ENCODE assay signal across 8 cellular contexts in the genomic region with DNA sequence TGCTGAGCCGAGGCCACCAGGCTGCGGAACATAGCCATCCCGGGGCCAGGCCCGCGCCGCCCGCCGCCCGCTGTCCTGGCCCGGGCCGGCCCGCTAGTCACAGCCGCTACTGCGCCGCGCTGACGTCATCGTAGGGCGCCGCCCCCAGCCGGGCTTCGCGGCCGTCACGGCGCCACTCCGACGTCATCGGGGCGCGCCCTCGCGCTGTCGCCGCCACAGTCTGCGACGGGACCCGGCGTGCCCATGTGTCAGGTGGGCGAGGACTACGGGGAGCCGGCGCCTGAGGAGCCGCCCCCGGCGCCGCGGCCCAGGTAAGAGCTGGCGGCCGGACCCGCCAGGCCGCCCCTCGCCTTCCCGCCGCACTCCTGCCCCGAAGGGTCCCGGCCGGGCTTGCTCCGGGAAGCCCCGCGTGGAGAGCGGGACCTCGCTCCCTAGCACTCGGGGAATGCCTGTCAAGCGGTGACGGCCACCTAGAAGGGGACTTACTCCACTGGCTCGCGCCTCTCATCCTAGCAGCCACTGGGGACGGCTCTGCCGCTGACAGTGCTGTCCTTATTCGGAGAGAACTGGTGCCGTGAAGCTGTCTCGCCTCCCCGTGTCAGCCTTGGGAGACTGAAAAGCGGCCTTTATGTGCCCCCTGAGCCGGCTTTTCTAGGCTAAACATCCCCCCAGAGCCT. TPM values are rescaled to one million over a fixed set of nuclear protein-coding genes. Genes with fewer than 3 reads are reported as not detected.
DNase-seq lines count a peak whose midpoint lies in the region; ATAC-seq and TF ChIP-seq lines count a peak whose summit lies in the region.

A gene (plus strand): TSS at position 216 of the 677 bp plus-strand sequence. CDS start 28 bp downstream, at position 244.
A gene with protein sequence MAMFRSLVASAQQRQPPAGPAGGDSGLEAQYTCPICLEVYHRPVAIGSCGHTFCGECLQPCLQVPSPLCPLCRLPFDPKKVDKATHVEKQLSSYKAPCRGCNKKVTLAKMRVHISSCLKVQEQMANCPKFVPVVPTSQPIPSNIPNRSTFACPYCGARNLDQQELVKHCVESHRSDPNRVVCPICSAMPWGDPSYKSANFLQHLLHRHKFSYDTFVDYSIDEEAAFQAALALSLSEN (minus strand): TSS at position 121 of the 677 bp plus-strand sequence. CDS start 83 bp downstream, at position 38.

- no peaks in the 10 kb centered on the region for H3K9me3 ChIP-seq in MM.1S (replicated peaks; ENCODE audit: insufficient read depth, low read length)
- H3K9me3 ChIP-seq in parathyroid adenoma (ENCODE audit: control insufficient read depth, low read length) = no peaks in the 10 kb centered on the region
- no peaks in the 10 kb centered on the region for H3K9me3 ChIP-seq in tibial nerve

- TF ChIP-seq EP300 in tibial nerve (IDR thresholded peaks at IDR 0.05) = peak; percentile 27 to 91

- H4K20me1 ChIP-seq in MM.1S (ENCODE audit: insufficient read depth, low read length) = no peaks in the 10 kb centered on the region

- intact Hi-C loops in Right ventricle myocardium superior (cut with DNase I) = no loop called here

- no peak for TF ChIP-seq CTCF in MM.1S (IDR thresholded peaks at IDR 0.05; ENCODE audit: low read length)
- no peak for TF ChIP-seq CTCF in parathyroid adenoma (IDR thresholded peaks at IDR 0.05)
- TF ChIP-seq CTCF in tibial nerve (IDR thresholded peaks at IDR 0.05) = peak in 2 of 5 experiments; percentile 41 to 52

- H3K4me1 ChIP-seq in MM.1S (ENCODE audit: low read length) (peaks cover 3% of the 10 kb centered on the region), parathyroid adenoma (peaks cover 10% of the 10 kb centered on the region), tibial nerve (peaks cover 0 to 63% (median 28%) of the 10 kb centered on the region in 4 donors)

- 0 to 3% methylated on average over 11 to 14 of the region's 76 CpGs for WGBS in tibial nerve, 2 donors

- H3K79me2 ChIP-seq in MM.1S (ENCODE audit: low read length) = peaks cover 35% of the 10 kb centered on the region
- peaks cover 18% of the 10 kb centered on the region for H3K79me2 ChIP-seq in parathyroid adenoma

- H3K4me2 ChIP-seq in MM.1S (ENCODE audit: low read depth, low read length) = peak within 1 kb of the TSS; percentile 72
- peak within 1 kb of the TSS; percentile 92 for H3K4me2 ChIP-seq in parathyroid adenoma (ENCODE audit: low read length)

- peak within 1 kb of the TSS; percentile 49; the same call in 1 of the 2 replicates for H3K27ac ChIP-seq in MM.1S (ENCODE audit: low read length)
- H3K27ac ChIP-seq in parathyroid adenoma = peak within 1 kb of the TSS; percentile 60
- peak within 1 kb of the TSS; percentile 59 to 95 (median 86) for H3K27ac ChIP-seq in tibial nerve

- ATAC-seq in Right ventricle myocardium superior (ENCODE audit: poor library complexity) = peak; percentile 94

- peaks cover 7% of the 10 kb centered on the region; the same call in 1 of the 2 replicates for H3F3A ChIP-seq in MM.1S (ENCODE audit: insufficient read depth, low read length)

- H3K36me3 ChIP-seq in H7 (replicated peaks; ENCODE audit: control insufficient read depth, insufficient read depth, low read length) = peaks cover 2% of the 10 kb centered on the region
- no peaks in the 10 kb centered on the region for H3K36me3 ChIP-seq in MM.1S (replicated peaks; ENCODE audit: insufficient read depth, low read length)
- no peaks in the 10 kb centered on the region for H3K36me3 ChIP-seq in parathyroid adenoma (ENCODE audit: control insufficient read depth, insufficient read depth, low read length)
- peaks cover 0 to 25% (median 0%) of the 10 kb centered on the region in 3 donors for H3K36me3 ChIP-seq in tibial nerve

- H2AFZ ChIP-seq in MM.1S (ENCODE audit: low read length) (peak within 1 kb of the TSS; percentile 58; the same call in 1 of the 2 replicates), parathyroid adenoma (peak within 1 kb of the TSS; percentile 94)

- DNase-seq in GDM1 (lab: John Stamatoyannopoulos, UW) = peak; percentile 84
- DNase-seq in H7 = peak; percentile 100
- peak; percentile 84 for DNase-seq in MM.1S
- DNase-seq in SW480 (ENCODE audit: low spot score) = peak; percentile 73
- peak; percentile 81 for DNase-seq in activated naive CD8-positive, alpha-beta T cell treated with anti-CD3 and anti-CD28 coated beads, Interleukin-2, amount 50 U/mL, for 16 hours (ENCODE audit: low read depth, low spot score)
- DNase-seq in Right ventricle myocardium superior = peak; percentile 96
- DNase-seq in tibial nerve (ENCODE audit: low spot score in 2 of 2) = peak; percentile 74 to 80

- peak within 1 kb of the TSS; percentile 91 for H3K4me3 ChIP-seq in H7 (ENCODE audit: insufficient read depth, low read depth, low read length)
- H3K4me3 ChIP-seq in MM.1S (ENCODE audit: low read length) = peak within 1 kb of the TSS; percentile 80
- peak within 1 kb of the TSS; percentile 86 for H3K4me3 ChIP-seq in parathyroid adenoma (ENCODE audit: low read depth, low read length)
- peak within 1 kb of the TSS; percentile 82 to 97 (median 86) for H3K4me3 ChIP-seq in tibial nerve

- peak; percentile 66 to 90 for TF ChIP-seq POLR2A in tibial nerve (IDR thresholded peaks at IDR 0.05)

- H3K27me3 ChIP-seq in H7 (ENCODE audit: control insufficient read depth, insufficient read depth, low read length) = no peaks in the 10 kb centered on the region; the same call in 1 of the 2 replicates
- no peaks in the 10 kb centered on the region for H3K27me3 ChIP-seq in MM.1S (replicated peaks; ENCODE audit: insufficient read depth, low read length)
- H3K27me3 ChIP-seq in parathyroid adenoma (ENCODE audit: control insufficient read depth, insufficient read depth, low read length) = no peaks in the 10 kb centered on the region
- no peaks in the 10 kb centered on the region for H3K27me3 ChIP-seq in tibial nerve

- H3K9ac ChIP-seq in MM.1S (ENCODE audit: low read length) (peak within 1 kb of the TSS; percentile 72), parathyroid adenoma (peak within 1 kb of the TSS; percentile 64)

- no peaks in the 10 kb centered on the region for H3K9me2 ChIP-seq in MM.1S (replicated peaks; ENCODE audit: insufficient read depth, low read length)

RNA-seq across cellular contexts. Expression of the first gene that starts in this region (rescaled TPM):
- 33.1 and 38.4 TPM in 2 replicates for total RNA-seq in H7 (2014; rRNA removed; shearing (Covaris generic))
- total RNA-seq in Right ventricle myocardium superior = 13.4 TPM
- total RNA-seq in tibial nerve = 10 to 100 TPM; 12.3 to 22.5 (median 12.5) TPM

RNA-seq across cellular contexts. Expression of the second gene that starts in this region (rescaled TPM):
- total RNA-seq in H7 (2014; rRNA removed; shearing (Covaris generic)) = 44.6 and 45.3 TPM in 2 replicates
- total RNA-seq in Right ventricle myocardium superior (14.6 TPM), tibial nerve (10 to 100 TPM; 36.5 to 56.7 (median 43.5) TPM)

Comparison
In these comparisons a context has a peak if more than half of its experiments do, and no peak if none do; other contexts are left out.
1. Peak in every context shown above with its lines: DNase-seq, ATAC-seq, H3K4me3 ChIP-seq and H3K27ac ChIP-seq.